In genomic region chr6:26555505-26556262, GRCh38 we compare ENCODE assay signal across 1 cellular context.
TF ChIP-seq lines count a peak whose summit lies in the region.

No MANE protein-coding gene starts in this region.

TF ChIP-seq in A549, 52 proteins besides CTCF, POLR2A, EP300 and RAD21 (continued from another document):
- TF ChIP-seq PHF8 (IDR thresholded peaks at IDR 0.05; ENCODE audit: borderline replicate concordance, low read depth) (no peak), CEBPB (IDR thresholded peaks at IDR 0.05) (0 out of 4 replicates have a peak, but pooled peaks of 1 of the 2 experiments have one; percentile 0), MYC (IDR thresholded peaks at IDR 0.05; ENCODE audit: borderline replicate concordance, low read length) (no peak)
